In the genomic region with DNA sequence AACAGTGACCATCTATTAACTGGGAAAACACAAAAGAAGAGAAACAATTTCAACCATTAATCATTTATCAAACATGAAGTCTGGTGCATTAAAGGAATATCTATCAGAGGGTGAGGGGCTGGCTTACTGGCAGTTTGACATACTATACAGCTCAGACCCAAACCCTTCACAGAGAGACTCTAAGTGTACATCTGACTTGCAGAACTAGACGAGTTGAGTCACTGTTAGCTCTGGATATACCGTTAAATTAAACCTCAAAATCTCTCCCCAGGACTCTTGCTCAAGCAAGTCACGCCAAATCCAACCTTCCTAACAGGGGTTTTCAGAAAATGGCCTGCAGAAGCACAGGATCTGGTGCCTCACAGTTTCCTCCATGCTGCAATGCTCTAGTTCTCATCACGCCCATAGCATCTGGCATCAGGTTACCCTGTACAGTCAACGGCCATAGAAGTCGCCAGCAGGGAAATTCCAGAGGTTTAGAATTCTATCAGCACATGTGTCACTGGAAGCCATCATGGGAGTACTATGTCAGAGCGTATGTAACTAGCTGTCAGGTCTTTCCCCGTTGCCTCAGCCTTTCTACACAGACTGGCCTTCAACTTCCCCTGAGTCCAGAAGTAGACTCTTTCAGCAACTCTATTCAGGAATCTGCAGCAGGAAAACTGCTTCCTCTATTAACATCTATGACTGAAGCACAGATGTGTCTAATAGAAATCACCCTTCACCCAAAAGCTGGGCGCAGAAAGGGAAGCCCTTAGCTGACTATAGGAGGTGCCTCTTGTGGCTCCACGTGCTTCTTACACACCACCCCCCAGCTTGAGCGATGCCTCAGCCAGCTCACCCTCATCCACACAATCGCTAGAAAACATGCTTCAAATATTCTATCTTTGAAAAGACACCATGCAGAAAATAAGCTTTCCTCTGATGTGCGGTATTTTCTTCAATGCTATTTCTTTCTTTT, we compare ENCODE assay signal across 9 cellular contexts. TPM values are rescaled to one million over a fixed set of nuclear protein-coding genes. Genes with fewer than 3 reads are reported as not detected.
DNase-seq lines count a peak whose midpoint lies in the region; ATAC-seq, FAIRE-seq and TF ChIP-seq lines count a peak whose summit lies in the region.
"Had no signal": no experiment of that assay in that cellular context is flagged by ENCODE, and none has a peak within 500 bp of the region (broad histone marks: within the 10 kb centered on the region; RNA-seq: fewer than 3 reads in every experiment).

No MANE protein-coding gene starts in this region.

- DNase-seq in EL, result peak; percentile 76
- peak; percentile 46 for DNase-seq in astrocyte (ENCODE audit: low read depth)
- peak; percentile 89 for DNase-seq in osteoblast (ENCODE audit: insufficient read length, low spot score, missing footprints)
- DNase-seq in NCI-H748 (lab: John Stamatoyannopoulos, UW; ENCODE audit: unreplicated experiment), result no peak
- DNase-seq in caudate nucleus (lab: John Stamatoyannopoulos, UW), result no peak

- ATAC-seq in HG03432 (IDR thresholded peaks at IDR 0.05; ENCODE audit: unreplicated experiment) (peak; percentile 58), GM19397 (IDR thresholded peaks at IDR 0.05; ENCODE audit: unreplicated experiment) (no peak), HG02623 (IDR thresholded peaks at IDR 0.05; ENCODE audit: unreplicated experiment) (no peak)

- no peaks in the 10 kb centered on the region for H3K27me3 Mint-ChIP-seq in astrocyte (ENCODE audit: low read depth, unreplicated experiment)

- TF ChIP-seq CTCF in astrocyte (IDR thresholded peaks at IDR 0.05; ENCODE audit: insufficient read depth, low read depth, low read length) (no peak), osteoblast (IDR thresholded peaks at IDR 0.05; ENCODE audit: extremely low read depth, low read depth, low read length) (no peak)

- no peak for FAIRE-seq in astrocyte (lab: Jason Lieb, UNC)

- no peak overlapping the region for H3K9ac ChIP-seq in astrocyte (ENCODE audit: low read length)

- H3K36me3 Mint-ChIP-seq in astrocyte (ENCODE audit: low read depth, unreplicated experiment), result peaks cover 40% of the 10 kb centered on the region

- H3K9me3 ChIP-seq in astrocyte (ENCODE audit: insufficient read depth, low read depth, low read length) (no peaks in the 10 kb centered on the region), osteoblast (ENCODE audit: low read depth, low read length) (no peaks in the 10 kb centered on the region)

- no peak overlapping the region for H3K4me3 ChIP-seq in astrocyte (ENCODE audit: insufficient read depth, low read depth, low read length)
- H3K4me3 ChIP-seq in osteoblast (ENCODE audit: insufficient read depth, low read length), result no peak overlapping the region
- H3K4me3 ChIP-seq: SK-N-MC had no signal

- no peaks in the 10 kb centered on the region for H3K27me3 ChIP-seq in astrocyte (ENCODE audit: insufficient read depth, low read length)
- H3K27me3 ChIP-seq in osteoblast (ENCODE audit: insufficient read depth, low read length), result no peaks in the 10 kb centered on the region

- no peak overlapping the region for H3K27ac Mint-ChIP-seq in astrocyte (ENCODE audit: unreplicated experiment)

- peaks cover 12% of the 10 kb centered on the region for H3K4me1 Mint-ChIP-seq in astrocyte (ENCODE audit: low read depth, unreplicated experiment)

- H3K4me3 Mint-ChIP-seq in astrocyte (ENCODE audit: unreplicated experiment), result no peak overlapping the region

- H3K79me2 ChIP-seq in astrocyte (ENCODE audit: insufficient read depth, low read length) (peaks cover 49% of the 10 kb centered on the region), osteoblast (ENCODE audit: insufficient read depth, low read length) (peaks cover 56% of the 10 kb centered on the region)

- H3K36me3 ChIP-seq in astrocyte (ENCODE audit: insufficient read depth, low read length), result peaks cover 44% of the 10 kb centered on the region
- peaks cover 74% of the 10 kb centered on the region for H3K36me3 ChIP-seq in osteoblast (ENCODE audit: insufficient read depth, low read length)

- no peak overlapping the region for H3K27ac ChIP-seq in astrocyte (ENCODE audit: low read depth, low read length)
- H3K27ac ChIP-seq in osteoblast (ENCODE audit: low read depth, low read length), result peak overlapping the region; percentile 34
- H3K27ac ChIP-seq in caudate nucleus (ENCODE audit: low read depth, low read length), result no peak overlapping the region
- H3K27ac ChIP-seq: SK-N-MC had no signal

- H3K4me2 ChIP-seq in astrocyte (ENCODE audit: low read length) (no peak overlapping the region), osteoblast (ENCODE audit: insufficient read depth, low read length) (peak overlapping the region; percentile 10)

- H2AFZ ChIP-seq in astrocyte (ENCODE audit: low read depth, low read length) (no peak overlapping the region), osteoblast (ENCODE audit: low read length) (no peak overlapping the region)

- H3K4me1 ChIP-seq in astrocyte (ENCODE audit: insufficient read depth, low read length), result peaks cover 4% of the 10 kb centered on the region
- peaks cover 11% of the 10 kb centered on the region for H3K4me1 ChIP-seq in osteoblast (ENCODE audit: insufficient read depth, low read length)

- H4K20me1 ChIP-seq in astrocyte (ENCODE audit: insufficient read depth, low read length) (peaks cover 66% of the 10 kb centered on the region), osteoblast (ENCODE audit: insufficient read depth, low read length) (peaks cover 42% of the 10 kb centered on the region)

- no peaks in the 10 kb centered on the region for H3K9me3 Mint-ChIP-seq in astrocyte (ENCODE audit: unreplicated experiment)

RNA-seq across cellular contexts. Expression of a gene that starts 9.3 kb away (rescaled TPM):
- total RNA-seq in astrocyte, result 86.7 and 90.8 TPM in 2 replicates
- 124 and 129 TPM in 2 replicates for total RNA-seq in osteoblast

RNA-seq across cellular contexts. Expression of a gene that starts 35.8 kb away (rescaled TPM):
- total RNA-seq in astrocyte (38.2 and 38.5 TPM in 2 replicates), osteoblast (41.6 and 62.5 TPM in 2 replicates)

RNA-seq across cellular contexts. Expression of a gene that starts 36.1 kb away (rescaled TPM):
- total RNA-seq in astrocyte (11.2 and 11.7 TPM in 2 replicates), osteoblast (20.9 and 22.1 TPM in 2 replicates)

Comparison
In these comparisons a context has a peak if more than half of its experiments do, and no peak if none do; other contexts are left out.
1. DNase-seq: peak in EL (single experiment), astrocyte (single experiment) and osteoblast (single experiment); none in NCI-H748 (single experiment) and caudate nucleus (0 of 61).